ENCODE assay signal across 8 cellular contexts in the genomic region with DNA sequence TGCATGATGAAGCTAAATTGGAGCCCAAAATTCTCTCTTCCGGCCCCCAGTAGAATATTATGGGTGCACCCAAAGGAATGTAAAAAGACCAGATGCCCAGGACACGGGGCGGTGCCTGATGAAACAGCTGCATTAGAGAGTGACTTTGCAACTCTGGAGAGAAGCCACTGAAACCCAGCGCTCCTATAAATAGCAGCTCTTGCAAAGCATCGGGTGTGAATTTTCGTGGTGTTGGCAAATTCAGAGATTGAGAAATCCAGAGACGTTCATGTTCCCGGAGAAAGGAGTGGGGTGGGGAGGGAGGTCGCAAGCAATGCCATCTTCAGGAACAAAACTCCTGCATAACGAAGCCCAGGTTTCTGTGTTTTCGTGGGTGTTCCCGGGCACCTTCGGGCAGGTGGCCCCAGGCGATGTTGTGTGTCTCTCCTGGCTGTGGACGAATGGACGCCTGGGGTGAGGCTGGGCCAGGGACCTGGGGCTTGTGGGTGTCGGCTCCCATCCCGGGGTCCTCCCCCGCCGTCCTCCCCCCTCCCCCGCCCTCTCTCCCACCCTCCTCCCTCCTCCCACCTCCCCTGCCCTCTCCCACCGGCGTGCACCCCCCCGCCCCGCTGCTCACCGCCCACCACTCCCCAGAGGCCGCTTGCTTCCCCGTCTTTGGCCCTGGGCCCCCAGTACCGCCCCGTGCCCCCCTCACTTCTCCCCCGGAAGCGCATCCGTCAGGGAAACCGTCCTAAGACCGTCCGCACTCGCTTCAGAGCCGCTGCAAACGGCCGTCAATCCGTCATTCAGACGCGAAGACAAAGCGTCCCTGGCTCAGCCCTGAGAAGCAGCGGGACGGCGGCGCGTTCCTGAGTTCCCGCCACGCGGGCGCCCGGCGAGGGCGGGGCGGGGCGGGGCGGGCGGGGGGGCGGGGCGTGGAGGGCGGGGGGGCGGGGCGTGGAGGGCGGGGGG. TPM values are rescaled to one million over a fixed set of nuclear protein-coding genes. Genes with fewer than 3 reads are reported as not detected.
A peak's percentile ranks its signal among the peaks of the same experiment; 100 is the strongest.
DNase-seq lines count a peak whose midpoint lies in the region; ATAC-seq and TF ChIP-seq lines count a peak whose summit lies in the region.

No MANE protein-coding gene starts in this region.

- TF ChIP-seq EP300 in suprapubic skin (IDR thresholded peaks at IDR 0.05) = no peak

- H3K9me3 ChIP-seq in suprapubic skin = no peaks in the 10 kb centered on the region

- peaks cover 4% of the 10 kb centered on the region for H3K9me3 Mint-ChIP-seq in natural killer cell treated with Interleukin-12 subunit alpha and Interleukin-12 subunit beta and Interleukin-15 and Interleukin-18, amount 100 ng/mL, for 72 hours

- peaks cover 16 to 19% of the 10 kb centered on the region in 2 donors for H3K4me1 Mint-ChIP-seq in natural killer cell treated with Interleukin-12 subunit alpha and Interleukin-12 subunit beta and Interleukin-15 and Interleukin-18, amount 100 ng/mL, for 72 hours (ENCODE audit: low read depth in 2 of 2)

- TF ChIP-seq CTCF in fibroblast of the aortic adventitia (IDR thresholded peaks at IDR 0.05; ENCODE audit: insufficient read depth, low read length) (no peak), suprapubic skin (IDR thresholded peaks at IDR 0.05) (no peak)

- peaks cover 6% of the 10 kb centered on the region for H3K36me3 Mint-ChIP-seq in natural killer cell treated with Interleukin-12 subunit alpha and Interleukin-12 subunit beta and Interleukin-15 and Interleukin-18, amount 100 ng/mL, for 72 hours

- H3K36me3 ChIP-seq in suprapubic skin = no peaks in the 10 kb centered on the region

- WGBS in suprapubic skin = 5% methylated on average over 10 of the region's 66 CpGs

- peak overlapping the region; percentile 67 for H3K4me3 ChIP-seq in fibroblast of the aortic adventitia (ENCODE audit: low read depth, low read length)
- H3K4me3 ChIP-seq in suprapubic skin = peak overlapping the region; percentile 48

- DNase-seq in NCI-H1417 (lab: John Stamatoyannopoulos, UW) = peak; percentile 13 to 55 (median 44)
- no peak for DNase-seq in NCI-H1417 treated with DMSO at 0.1 percent for 48 hours (lab: John Stamatoyannopoulos, UW)
- DNase-seq in NOMO-1 treated with DMSO at 0.1 percent for 48 hours (lab: John Stamatoyannopoulos, UW; ENCODE audit: unreplicated experiment) = peak; percentile 97
- peak; percentile 24 to 45 for DNase-seq in activated T-helper 1 cell treated with anti-CD3 and anti-CD28 coated beads, Interleukin-2, amount 50 U/mL, for 16 hours (ENCODE audit: low read depth in 1 of 2, low spot score in 1 of 2)
- peak; percentile 93 for DNase-seq in fibroblast of the aortic adventitia (ENCODE audit: low read depth)
- peak; percentile 82 for DNase-seq in natural killer cell treated with Interleukin-12 subunit alpha and Interleukin-12 subunit beta and Interleukin-15 and Interleukin-18, amount 100 ng/mL, for 72 hours (ENCODE audit: low spot score)
- DNase-seq in suprapubic skin (ENCODE audit: low spot score in 2 of 2) = peak; percentile 85 to 90
- DNase-seq in SK-N-DZ (ENCODE audit: low spot score) = no peak

- peak; percentile 75 to 86 for ATAC-seq in natural killer cell treated with Interleukin-12 subunit alpha and Interleukin-12 subunit beta and Interleukin-15 and Interleukin-18, amount 100 ng/mL, for 72 hours

- H3K27me3 Mint-ChIP-seq in natural killer cell treated with Interleukin-12 subunit alpha and Interleukin-12 subunit beta and Interleukin-15 and Interleukin-18, amount 100 ng/mL, for 72 hours = peaks cover 0 to 3% of the 10 kb centered on the region in 2 donors

- H3K27ac ChIP-seq in suprapubic skin = peak overlapping the region; percentile 63

- TF ChIP-seq POLR2A in suprapubic skin (IDR thresholded peaks at IDR 0.05) = no peak

- H3K4me3 Mint-ChIP-seq in natural killer cell treated with Interleukin-12 subunit alpha and Interleukin-12 subunit beta and Interleukin-15 and Interleukin-18, amount 100 ng/mL, for 72 hours = peak overlapping the region; percentile 79

- H3K27me3 ChIP-seq in suprapubic skin = no peaks in the 10 kb centered on the region

- peak overlapping the region; percentile 39 to 43 for H3K27ac Mint-ChIP-seq in natural killer cell treated with Interleukin-12 subunit alpha and Interleukin-12 subunit beta and Interleukin-15 and Interleukin-18, amount 100 ng/mL, for 72 hours

- peaks cover 22% of the 10 kb centered on the region for H3K4me1 ChIP-seq in suprapubic skin

RNA-seq across cellular contexts. Expression of gene TOLLIP, which starts 26.7 kb away (rescaled TPM):
- 18.3 and 25.4 TPM in 2 replicates for total RNA-seq in fibroblast of the aortic adventitia (ENCODE audit: low replicate concordance)
- 10 to 100 TPM; 53.2 to 56.4 TPM for total RNA-seq in natural killer cell treated with Interleukin-12 subunit alpha and Interleukin-12 subunit beta and Interleukin-15 and Interleukin-18, amount 100 ng/mL, for 72 hours
- 100 to 1,000 TPM in 2 of 4 donors, 10 to 100 TPM in 2; 96.6 to 105 (median 100) TPM for total RNA-seq in suprapubic skin
- polyA plus RNA-seq in SK-N-DZ (2014; cell fraction: cytosol; rRNA removed) = 15.3 and 20.2 TPM in 2 replicates
- 11.7 and 13.1 TPM in 2 replicates for polyA plus RNA-seq in SK-N-DZ (2014; cell fraction: nucleus; rRNA removed)

RNA-seq across cellular contexts. Expression of gene BRSK2, which starts 53.6 kb away (rescaled TPM):
- total RNA-seq in fibroblast of the aortic adventitia (ENCODE audit: low replicate concordance) (0.36 TPM in 1 of 2 replicates, not detected in the other), suprapubic skin (under 1 TPM in 2 of 4 donors, not detected in 2; 0.26 to 0.30 TPM)
- under 1 TPM; 0.17 to 0.33 TPM for total RNA-seq in natural killer cell treated with Interleukin-12 subunit alpha and Interleukin-12 subunit beta and Interleukin-15 and Interleukin-18, amount 100 ng/mL, for 72 hours
- polyA plus RNA-seq in SK-N-DZ (2014; cell fraction: cytosol; rRNA removed) = 37.3 and 46.3 TPM in 2 replicates
- 66.2 and 73.1 TPM in 2 replicates for polyA plus RNA-seq in SK-N-DZ (2014; cell fraction: nucleus; rRNA removed)

Comparison
In these comparisons a context has a peak if more than half of its experiments do, and no peak if none do; other contexts are left out.
1. DNase-seq: peak in NCI-H1417 (3 of 3), NOMO-1 treated with DMSO at 0.1 percent for 48 hours (single experiment), activated T-helper 1 cell treated with anti-CD3 and anti-CD28 coated beads, Interleukin-2, amount 50 U/mL, for 16 hours (2 of 2), fibroblast of the aortic adventitia (single experiment), natural killer cell treated with Interleukin-12 subunit alpha and Interleukin-12 subunit beta and Interleukin-15 and Interleukin-18, amount 100 ng/mL, for 72 hours (single experiment) and suprapubic skin (2 of 2); none in NCI-H1417 treated with DMSO at 0.1 percent for 48 hours (single experiment) and SK-N-DZ (single experiment).